ENCODE assay signal across 13 cellular contexts in the genomic region with DNA sequence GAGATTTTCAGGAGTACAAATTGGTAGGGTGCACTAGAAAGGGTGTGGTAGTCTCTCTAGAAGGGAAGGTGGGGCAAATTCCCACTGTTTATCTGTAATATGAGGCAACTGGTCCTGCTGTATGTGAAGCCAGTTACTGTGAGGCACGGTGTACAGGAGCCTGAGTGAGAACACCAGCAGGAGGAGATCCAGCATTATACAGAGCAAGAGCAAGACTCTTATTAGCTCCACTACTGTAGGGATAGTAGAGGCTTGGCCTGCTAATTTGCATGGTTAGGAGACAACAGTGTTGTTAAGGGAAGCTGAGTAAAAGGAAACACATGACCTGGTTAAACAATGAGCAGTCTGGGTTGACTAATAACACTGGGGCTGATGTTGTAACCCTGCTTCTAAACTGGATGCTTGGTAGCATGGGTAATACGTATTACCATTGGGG.
DNase-seq lines count a peak whose midpoint lies in the region; ATAC-seq and TF ChIP-seq lines count a peak whose summit lies in the region.
"Had no signal": no experiment of that assay in that cellular context is flagged by ENCODE, and none has a peak within 500 bp of the region (broad histone marks: within the 10 kb centered on the region; RNA-seq: fewer than 3 reads in every experiment).

No MANE protein-coding gene starts in this region.

- peaks cover 11% of the 10 kb centered on the region for H3K36me3 Mint-ChIP-seq in HFFc6 (ENCODE audit: low read depth)

- H3K4me3 Mint-ChIP-seq in HFFc6 = no peak overlapping the region
- H3K4me3 Mint-ChIP-seq: mesothelial cell of epicardium; stimulated activated naive B cell treated with anti-CD40 and anti-IgM and Interleukin-4, amounts not matched to agents 10 μg/mL and 1 μg/mL and 100 μg/mL, for 72 hours had no signal

- in situ Hi-C loops in ACHN (cut with HindIII; ENCODE audit: low pct_ligation_motif_present, low pct_unique_long_range_greater_than_20kb, low sequenced_read_pairs) (no loop called here), astrocyte of the cerebellum (cut with HindIII; ENCODE audit: low sequenced_read_pairs) (no loop called here)

- no peak for ATAC-seq in HG02798 (IDR thresholded peaks at IDR 0.05; ENCODE audit: poor library complexity, unreplicated experiment)
- ATAC-seq: stimulated activated naive B cell treated with anti-CD40 and anti-IgM and Interleukin-4, amounts not matched to agents 10 μg/mL and 1 μg/mL and 100 μg/mL, for 72 hours had no signal

- peak overlapping the region; percentile 55 for H3K27ac Mint-ChIP-seq in HFFc6
- H3K27ac Mint-ChIP-seq: mesothelial cell of epicardium; stimulated activated naive B cell treated with anti-CD40 and anti-IgM and Interleukin-4, amounts not matched to agents 10 μg/mL and 1 μg/mL and 100 μg/mL, for 72 hours had no signal

- no peaks in the 10 kb centered on the region for H3K27me3 Mint-ChIP-seq in HFFc6 (ENCODE audit: insufficient read depth)
- H3K27me3 Mint-ChIP-seq: stimulated activated naive B cell treated with anti-CD40 and anti-IgM and Interleukin-4, amounts not matched to agents 10 μg/mL and 1 μg/mL and 100 μg/mL, for 72 hours had no signal

- H3K4me3 ChIP-seq in astrocyte of the cerebellum (ENCODE audit: low read depth, low read length) = no peak overlapping the region
- H3K4me3 ChIP-seq: BLaER1 had no signal

- peaks cover 4% of the 10 kb centered on the region; the same call in 1 of the 2 replicates for H3K9me3 Mint-ChIP-seq in HFFc6

- TF ChIP-seq CTCF in HFFc6 (IDR thresholded peaks at IDR 0.05) (no peak), astrocyte of the cerebellum (IDR thresholded peaks at IDR 0.05; ENCODE audit: low read depth, low read length, missing control alignments) (no peak)

- DNase-seq in ACHN (peak; percentile 94), HFFc6 (peak; percentile 63), astrocyte of the cerebellum (ENCODE audit: low read depth) (peak; percentile 2), kidney tubule cell (ENCODE audit: low spot score) (peak; percentile 94), NCI-H2227 (lab: John Stamatoyannopoulos, UW; ENCODE audit: unreplicated experiment) (no peak), midbrain (lab: John Stamatoyannopoulos, UW) (no peak), SW480 (ENCODE audit: low spot score) (no peak)
- DNase-seq: activated naive CD4-positive, alpha-beta T cell treated with Interleukin-2 at 50 U/mL for 16 hours; NCI-H1436 treated with DMSO at 0.1 percent for 48 hours; stimulated activated naive B cell treated with anti-CD40 and anti-IgM and Interleukin-4, amounts not matched to agents 10 μg/mL and 1 μg/mL and 100 μg/mL, for 72 hours had no signal

- H3K4me1 Mint-ChIP-seq in HFFc6 (ENCODE audit: low read depth) = peaks cover 14% of the 10 kb centered on the region
- H3K4me1 Mint-ChIP-seq: mesothelial cell of epicardium; stimulated activated naive B cell treated with anti-CD40 and anti-IgM and Interleukin-4, amounts not matched to agents 10 μg/mL and 1 μg/mL and 100 μg/mL, for 72 hours had no signal

Comparison
In these comparisons a context has a peak if more than half of its experiments do, and no peak if none do; other contexts are left out.
1. DNase-seq: peak in ACHN (single experiment), HFFc6 (single experiment), astrocyte of the cerebellum (single experiment) and kidney tubule cell (single experiment); none in NCI-H2227 (single experiment), midbrain (single experiment) and SW480 (single experiment).